Comparison of ENCODE assay signal across 22 cellular contexts in the genomic region with DNA sequence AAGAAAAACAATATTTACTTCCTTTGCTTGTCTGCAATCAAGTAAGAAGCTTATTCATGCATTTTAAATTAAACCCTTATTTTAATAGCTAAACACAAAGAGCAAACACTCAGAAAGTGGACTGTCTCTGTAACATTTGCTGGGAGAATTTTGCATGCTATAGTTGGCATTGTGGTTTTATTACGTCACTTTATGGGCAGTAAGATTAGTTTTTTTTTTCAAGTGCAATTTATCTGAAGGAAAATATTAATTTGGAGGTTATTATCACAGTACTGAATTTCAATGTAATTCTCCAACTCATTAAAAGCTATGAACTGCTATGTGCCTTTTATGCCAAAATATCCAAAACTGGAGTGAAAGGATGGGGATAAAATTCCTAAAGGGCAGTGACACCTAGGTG.
DNase-seq lines count a peak whose midpoint lies in the region; ATAC-seq and TF ChIP-seq lines count a peak whose summit lies in the region.
"Had no signal": no experiment of that assay in that cellular context is flagged by ENCODE, and none has a peak within 500 bp of the region (broad histone marks: within the 10 kb centered on the region; RNA-seq: fewer than 3 reads in every experiment).

No MANE protein-coding gene starts in this region.

- peak; percentile 25 for DNase-seq in DMS53 (lab: John Stamatoyannopoulos, UW)
- DNase-seq in DMS53 treated with DMSO at 0.1 percent for 48 hours (lab: John Stamatoyannopoulos, UW; ENCODE audit: unreplicated experiment): no peak
- peak; percentile 1 for DNase-seq in GM23248
- peak; percentile 84 for DNase-seq in NCI-H526 treated with DMSO at 0.1 percent for 48 hours (lab: John Stamatoyannopoulos, UW)
- no peak for DNase-seq in glutamatergic neuron
- no peak for DNase-seq in activated CD4-positive, alpha-beta T cell treated with anti-CD3 and anti-CD28 coated beads for 48 hours
- DNase-seq in DMS114 treated with DMSO at 0.1 percent for 48 hours (lab: John Stamatoyannopoulos, UW; ENCODE audit: unreplicated experiment): no peak
- DNase-seq: CD4-positive, CD25-positive, alpha-beta regulatory T cell; COR-L47; DMS 273 treated with DMSO at 0.1 percent for 48 hours; IMR-90; MM.1S; NCI-H1092; NCI-H1436 treated with DMSO at 0.1 percent for 48 hours; NCI-H2029; NCI-H524 had no signal

- H3K27me3 Mint-ChIP-seq in glutamatergic neuron (ENCODE audit: unreplicated experiment): peaks cover under 1% of the 10 kb centered on the region
- H3K27me3 Mint-ChIP-seq: B cell had no signal

- H3K9me2 ChIP-seq in GM23248 (ENCODE audit: insufficient read depth): no peaks in the 10 kb centered on the region

- no peak overlapping the region for H3K4me3 Mint-ChIP-seq in glutamatergic neuron (ENCODE audit: unreplicated experiment)
- H3K4me3 Mint-ChIP-seq: B cell; CD4-positive, CD25-positive, alpha-beta regulatory T cell had no signal

- WGBS in GM23248 (ENCODE audit: low coverage in 1 of 2, low lambda C conversion rate in 2 of 2, missing lambda C conversion rate in 2 of 2), 2 experiments: 39 to 70% methylated on average over 1 of the region's 1 CpG

- in situ Hi-C loops in GM23248 (cut with MboI): no loop called here

- no peaks in the 10 kb centered on the region for H3K9me3 ChIP-seq in GM23248 (ENCODE audit: low read depth)
- H3K9me3 ChIP-seq: SJSA1 had no signal

- H3K4me1 Mint-ChIP-seq in glutamatergic neuron (ENCODE audit: low read depth, unreplicated experiment): peaks cover 23% of the 10 kb centered on the region
- H3K4me1 Mint-ChIP-seq: CD4-positive, CD25-positive, alpha-beta regulatory T cell had no signal

- H3K9me3 Mint-ChIP-seq in glutamatergic neuron (ENCODE audit: unreplicated experiment): peaks cover 2% of the 10 kb centered on the region

- no peak overlapping the region for H3K27ac ChIP-seq in GM23248
- H3K27ac ChIP-seq: 22Rv1, HL-60, SJSA1 had no signal

- no peak overlapping the region for H3K4me2 ChIP-seq in GM23248 (ENCODE audit: unreplicated experiment)

- no peak overlapping the region for H3K9ac ChIP-seq in GM23248

- H3K27me3 ChIP-seq in GM23248 (replicated peaks; ENCODE audit: insufficient read depth): no peaks in the 10 kb centered on the region
- H3K27me3 ChIP-seq: SJSA1 had no signal

- H4K20me1 ChIP-seq in GM23248 (ENCODE audit: insufficient read depth): no peaks in the 10 kb centered on the region

- H3K36me3 Mint-ChIP-seq in glutamatergic neuron (ENCODE audit: unreplicated experiment): no peaks in the 10 kb centered on the region
- H3K36me3 Mint-ChIP-seq: CD4-positive, CD25-positive, alpha-beta regulatory T cell had no signal

- ATAC-seq in HG03442 (IDR thresholded peaks at IDR 0.05; ENCODE audit: unreplicated experiment): no peak
- ATAC-seq: Panc1 had no signal

- no peak overlapping the region; the same call in 1 of the 2 replicates for H2AFZ ChIP-seq in GM23248

- no peaks in the 10 kb centered on the region for H3F3A ChIP-seq in GM23248 (ENCODE audit: insufficient read depth)

- no peaks in the 10 kb centered on the region for H3K36me3 ChIP-seq in GM23248 (ENCODE audit: low read depth)
- H3K36me3 ChIP-seq: SJSA1 had no signal

- H3K27ac Mint-ChIP-seq in glutamatergic neuron (ENCODE audit: unreplicated experiment): peak overlapping the region; percentile 12
- H3K27ac Mint-ChIP-seq: B cell; CD4-positive, CD25-positive, alpha-beta regulatory T cell had no signal

- H3K4me3 ChIP-seq in GM23248: no peak overlapping the region
- H3K4me3 ChIP-seq: SJSA1 had no signal

- H3K79me2 ChIP-seq in GM23248 (ENCODE audit: insufficient read depth): no peaks in the 10 kb centered on the region

- H3K4me1 ChIP-seq in GM23248 (ENCODE audit: insufficient read depth): no peaks in the 10 kb centered on the region
- H3K4me1 ChIP-seq: SJSA1 had no signal

- TF ChIP-seq CTCF in glutamatergic neuron (IDR thresholded peaks at IDR 0.05; ENCODE audit: partially characterized antibody, unreplicated experiment): no peak

Comparison
In these comparisons a context has a peak if more than half of its experiments do, and no peak if none do; other contexts are left out.
1. DNase-seq: peak in DMS53 (single experiment), GM23248 (single experiment) and NCI-H526 treated with DMSO at 0.1 percent for 48 hours (single experiment); none in DMS53 treated with DMSO at 0.1 percent for 48 hours (single experiment), glutamatergic neuron (single experiment), activated CD4-positive, alpha-beta T cell treated with anti-CD3 and anti-CD28 coated beads for 48 hours (single experiment) and DMS114 treated with DMSO at 0.1 percent for 48 hours (single experiment).